ENCODE assay signal across 18 cellular contexts in genomic region chr10:3430501-3430900, GRCh38.
"Had no signal": no experiment of that assay in that cellular context is flagged by ENCODE, and none has a peak within 500 bp of the region (broad histone marks: within the 10 kb centered on the region; RNA-seq: fewer than 3 reads in every experiment).

No MANE protein-coding gene starts in this region.

- H3K4me1 ChIP-seq: psoas muscle, right lobe of liver had no signal

- H3K4me3 Mint-ChIP-seq: stimulated activated effector memory CD8-positive, alpha-beta T cell treated with anti-CD3 and anti-CD28 coated beads, Interleukin-12 subunit alpha, Interleukin-12 subunit beta, amount 100 ng/mL, for 72 hours; type B pancreatic cell had no signal

- H3K27me3 Mint-ChIP-seq: type B pancreatic cell had no signal

- DNase-seq: effector CD4-positive, alpha-beta T cell; heart left ventricle; hippocampal formation; left colon; left ventricle myocardium superior; naive thymus-derived CD4-positive, alpha-beta T cell; psoas muscle; retina; right lobe of liver; stimulated activated CD4-positive, alpha-beta T cell treated with anti-CD3 and anti-CD28 coated beads, Interleukin-4, amount 100 ng/mL, for 1 hour; stimulated activated CD8-positive, alpha-beta memory T cell treated with anti-CD3 and anti-CD28 coated beads, Interleukin-4, amount 100 ng/mL, for 48 hours; stimulated activated naive CD8-positive, alpha-beta T cell treated with anti-CD3 and anti-CD28 coated beads, Interleukin-15, Interleukin-2, amounts not matched to agents 100 U/mL and 50 U/mL, for 24 hours; thyroid gland had no signal

- H3K36me3 ChIP-seq: heart left ventricle, neutrophil, right lobe of liver, suprapubic skin, thyroid gland had no signal

- H3K27ac Mint-ChIP-seq: naive thymus-derived CD4-positive, alpha-beta T cell; stimulated activated effector memory CD8-positive, alpha-beta T cell treated with anti-CD3 and anti-CD28 coated beads, Interleukin-12 subunit alpha, Interleukin-12 subunit beta, amount 100 ng/mL, for 72 hours; type B pancreatic cell had no signal

- H3K27me3 ChIP-seq: heart left ventricle, neutrophil, right lobe of liver, suprapubic skin, thyroid gland had no signal

- H3K9me3 ChIP-seq: heart left ventricle, neutrophil, psoas muscle, right lobe of liver, suprapubic skin, thyroid gland had no signal

- H3K4me3 ChIP-seq: heart left ventricle, psoas muscle, right lobe of liver, suprapubic skin, thyroid gland had no signal

- H3K27ac ChIP-seq: neutrophil, psoas muscle, suprapubic skin, thyroid gland had no signal

- ATAC-seq: esophagus mucosa; left colon; left ventricle myocardium superior; naive thymus-derived CD4-positive, alpha-beta T cell; psoas muscle; stimulated activated effector memory CD8-positive, alpha-beta T cell treated with anti-CD3 and anti-CD28 coated beads, Interleukin-12 subunit alpha, Interleukin-12 subunit beta, amount 100 ng/mL, for 72 hours; stimulated activated naive CD8-positive, alpha-beta T cell treated with anti-CD3 and anti-CD28 coated beads, Interleukin-15, Interleukin-2, amounts not matched to agents 100 U/mL and 50 U/mL, for 24 hours had no signal

- H3K36me3 Mint-ChIP-seq: stimulated activated effector memory CD8-positive, alpha-beta T cell treated with anti-CD3 and anti-CD28 coated beads, Interleukin-12 subunit alpha, Interleukin-12 subunit beta, amount 100 ng/mL, for 72 hours had no signal
